ENCODE assay signal across 14 cellular contexts in the genomic region with DNA sequence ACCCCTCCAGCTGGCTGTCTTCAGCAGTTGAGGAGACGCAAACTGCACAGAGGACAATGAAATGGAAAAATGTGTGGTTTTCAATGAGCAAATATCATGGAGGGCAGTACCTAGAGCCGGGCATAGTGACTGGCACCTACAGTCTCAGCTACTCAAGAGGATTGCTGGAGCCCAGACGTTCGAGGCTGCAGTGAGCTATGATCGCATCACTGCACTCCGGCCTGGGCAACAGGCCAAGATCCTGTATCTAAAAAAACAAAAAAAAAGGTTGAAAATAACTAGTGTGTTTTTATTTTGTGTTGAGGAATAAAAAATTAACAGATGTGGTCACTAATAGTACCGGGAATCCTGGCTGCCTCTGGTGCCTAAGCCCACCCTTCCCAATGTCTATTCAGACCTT.
"Had no signal": no experiment of that assay in that cellular context is flagged by ENCODE, and none has a peak within 500 bp of the region (broad histone marks: within the 10 kb centered on the region; RNA-seq: fewer than 3 reads in every experiment).

No MANE protein-coding gene starts in this region.

- H3K4me1 ChIP-seq: gastrocnemius medialis, right atrium auricular region had no signal

- H3K27ac ChIP-seq: epithelial cell of prostate, esophagus muscularis mucosa, gastrocnemius medialis, heart right ventricle, ovary, right atrium auricular region, sigmoid colon, skin epidermis had no signal

- H3K4me3 ChIP-seq: esophagus muscularis mucosa, gastrocnemius medialis, heart right ventricle, mucosa of descending colon, ovary, right atrium auricular region, sigmoid colon, skin epidermis had no signal

- H3K27me3 ChIP-seq: esophagus muscularis mucosa, gastrocnemius medialis, heart right ventricle, ovary, right atrium auricular region, sigmoid colon had no signal

- DNase-seq: effector memory CD8-positive, alpha-beta T cell; gastrocnemius medialis; heart right ventricle; hypothalamus; kidney glomerular epithelial cell; mucosa of descending colon; natural killer cell; ovary; sigmoid colon; stimulated activated naive CD4-positive, alpha-beta T cell treated with Interleukin-2 at 50 U/mL for 16 hours had no signal

- H3K36me3 ChIP-seq: esophagus muscularis mucosa, gastrocnemius medialis, heart right ventricle, ovary, right atrium auricular region, sigmoid colon had no signal

- H3K9me3 ChIP-seq: gastrocnemius medialis, ovary had no signal
